Comparison of ENCODE assay signal across 14 cellular contexts in genomic region chr4:48254381-48255072, GRCh38. TPM values are rescaled to one million over a fixed set of nuclear protein-coding genes. Genes with fewer than 3 reads are reported as not detected.
DNase-seq lines count a peak whose midpoint lies in the region; ATAC-seq, FAIRE-seq and TF ChIP-seq lines count a peak whose summit lies in the region.
"Had no signal": no experiment of that assay in that cellular context is flagged by ENCODE, and none has a peak within 500 bp of the region (broad histone marks: within the 10 kb centered on the region; RNA-seq: fewer than 3 reads in every experiment).

No MANE protein-coding gene starts in this region.

- CTCF ChIA-PET in AG04449 (lab: Yijun Ruan, JAX): no interaction called here
- CTCF ChIA-PET in IMR-90 (lab: Yijun Ruan, JAX): no interaction called here

- no peak overlapping the region for H4K5ac ChIP-seq in IMR-90 (ENCODE audit: low read depth, low read length)

- H3K56ac ChIP-seq in IMR-90 (ENCODE audit: extremely low read depth, insufficient read depth, low read length): no peak overlapping the region

- H3K9me1 ChIP-seq in IMR-90 (ENCODE audit: insufficient read depth, low read length): no peaks in the 10 kb centered on the region; the same call in 1 of the 2 replicates
- no peaks in the 10 kb centered on the region for H3K9me1 ChIP-seq in keratinocyte (ENCODE audit: control insufficient read depth, extremely low read depth, insufficient read depth, low read length)

- H2AK9ac ChIP-seq in IMR-90 (replicated peaks; ENCODE audit: low read depth, low read length, poor library complexity): no peak overlapping the region

- dilution Hi-C loops in IMR-90 (cut with HindIII; ENCODE audit: low sequenced_read_pairs, unreplicated experiment) (no loop called here), keratinocyte (cut with MboI; ENCODE audit: extremely low pct_ligation_motif_present, low sequenced_read_pairs) (no loop called here)

- H3K4ac ChIP-seq in IMR-90 (ENCODE audit: low read depth, low read length): no peak overlapping the region

- TF ChIP-seq POLR2A in IMR-90 (IDR thresholded peaks at IDR 0.05; ENCODE audit: low read depth, low read length): no peak

- H3K18ac ChIP-seq in IMR-90 (ENCODE audit: low read depth, low read length): no peak overlapping the region

- in situ Hi-C loops in IMR-90 (cut with MboI; ENCODE audit: low sequenced_read_pairs): no loop called here

- no peaks in the 10 kb centered on the region for H3K79me2 ChIP-seq in keratinocyte (ENCODE audit: control insufficient read depth, insufficient read depth, low read length)

- H3K27ac ChIP-seq in IMR-90 (ENCODE audit: insufficient read depth, low read length) (no peak overlapping the region), keratinocyte (ENCODE audit: control insufficient read depth, insufficient read depth, low read length) (no peak overlapping the region)
- H3K27ac ChIP-seq: BLaER1, RWPE1, skin epidermis had no signal

- intact Hi-C loops in IMR-90 (cut with micrococcal nuclease): no loop called here

- H4K20me1 ChIP-seq in IMR-90 (ENCODE audit: insufficient read depth, low read length): no peaks in the 10 kb centered on the region
- H4K20me1 ChIP-seq in keratinocyte (ENCODE audit: control insufficient read depth, extremely low read depth, insufficient read depth, low read length): no peaks in the 10 kb centered on the region

- H3K14ac ChIP-seq in IMR-90 (replicated peaks; ENCODE audit: low read depth, low read length): 0 out of 2 replicates have a peak overlapping the region, but pooled peaks have one; percentile 73

- DNase-seq in AG04449 (ENCODE audit: low read depth, low spot score): peak; percentile 19
- peak; percentile 82 for DNase-seq in IMR-90
- peak; percentile 79 for DNase-seq in adipocyte (ENCODE audit: low read depth)
- DNase-seq in keratinocyte (ENCODE audit: low read depth, low spot score): no peak
- no peak for DNase-seq in effector CD8-positive, alpha-beta T cell (lab: John Stamatoyannopoulos, UW)
- no peak for DNase-seq in NCI-H187 (lab: John Stamatoyannopoulos, UW)
- no peak for DNase-seq in NCI-H748 treated with DMSO at 0.1 percent for 48 hours (lab: John Stamatoyannopoulos, UW)
- DNase-seq: activated CD4-positive, alpha-beta T cell treated with anti-CD3 and anti-CD28 coated beads, Interleukin-2, amount 10 ng/mL, durations not matched to agents 24 days and 14 days; mesendoderm had no signal

- H2BK20ac ChIP-seq in IMR-90 (ENCODE audit: low read depth, low read length): no peak overlapping the region

- H3K9ac ChIP-seq in IMR-90 (ENCODE audit: low read depth, low read length) (no peak overlapping the region), adipocyte (ENCODE audit: low read length) (no peak overlapping the region), keratinocyte (ENCODE audit: control insufficient read depth, extremely low read depth, insufficient read depth, low read length) (no peak overlapping the region)
- H3K9ac ChIP-seq: BLaER1 had no signal

- H3K4me1 ChIP-seq in IMR-90 (ENCODE audit: control insufficient read depth, insufficient read depth, low read length): peaks cover 2% of the 10 kb centered on the region; the same call in 1 of the 2 replicates
- peaks cover 11% of the 10 kb centered on the region for H3K4me1 ChIP-seq in adipocyte (ENCODE audit: control insufficient read depth, insufficient read depth, low read length)
- no peaks in the 10 kb centered on the region for H3K4me1 ChIP-seq in keratinocyte (ENCODE audit: control insufficient read depth, extremely low read depth, insufficient read depth, low read length)

- H3K9me3 ChIP-seq in IMR-90 (ENCODE audit: control insufficient read depth, insufficient read depth, low read length) (no peaks in the 10 kb centered on the region), adipocyte (ENCODE audit: control insufficient read depth, low read length) (no peaks in the 10 kb centered on the region), keratinocyte (ENCODE audit: control insufficient read depth, low read depth, low read length) (no peaks in the 10 kb centered on the region)

- WGBS in IMR-90 (ENCODE audit: extremely low coverage in 2 of 2, insufficient read length in 1 of 2), 2 experiments: 20% methylated on average over 1 of the region's 6 CpGs; no CpG with 5 or more reads in 1 of the 2 experiments

- POLR2A ChIA-PET in AG04449 (lab: Yijun Ruan, JAX): no interaction called here
- POLR2A ChIA-PET in IMR-90 (lab: Charles Lee; ENCODE audit: unreplicated experiment): no interaction called here

- no peak overlapping the region for H3K4me3 ChIP-seq in AG04449 (ENCODE audit: low read depth, low read length)
- no peak overlapping the region for H3K4me3 ChIP-seq in IMR-90 (ENCODE audit: insufficient read depth, low read depth, low read length)
- no peak overlapping the region for H3K4me3 ChIP-seq in adipocyte (ENCODE audit: low read length)
- H3K4me3 ChIP-seq in keratinocyte (ENCODE audit: control insufficient read depth in 2 of 3, extremely low read depth in 1 of 3, insufficient read depth in 2 of 3, low read depth in 1 of 3, low read length in 3 of 3): no peak overlapping the region
- H3K4me3 ChIP-seq: BLaER1, GM12878, skin epidermis had no signal

- no peak overlapping the region for H2BK5ac ChIP-seq in IMR-90 (ENCODE audit: low read depth, low read length, poor library complexity, severe bottlenecking)

- H3K27me3 ChIP-seq in IMR-90 (ENCODE audit: control insufficient read depth, insufficient read depth, low read length): no peaks in the 10 kb centered on the region; the same call in 1 of the 2 replicates
- H3K27me3 ChIP-seq in adipocyte (replicated peaks; ENCODE audit: control insufficient read depth, insufficient read depth, low read length): no peaks in the 10 kb centered on the region
- no peaks in the 10 kb centered on the region for H3K27me3 ChIP-seq in keratinocyte (ENCODE audit: control insufficient read depth, extremely low read depth, insufficient read depth, low read length)
- H3K27me3 ChIP-seq: BLaER1 had no signal

- TF ChIP-seq CTCF in AG04449 (IDR thresholded peaks at IDR 0.05; ENCODE audit: insufficient read depth, low read length, missing control alignments) (no peak), IMR-90 (conservative IDR thresholded peaks at IDR 0.05; ENCODE audit: low read depth, low read length) (no peak), keratinocyte (optimal IDR thresholded peaks at IDR 0.05 in 1 of 3, IDR thresholded peaks at IDR 0.05 in 1 of 3, conservative IDR thresholded peaks at IDR 0.05 in 1 of 3; ENCODE audit: extremely low read depth in 1 of 3, insufficient read depth in 2 of 3, low read length in 3 of 3) (no peak)

- H4K8ac ChIP-seq in IMR-90 (ENCODE audit: low read depth in 2 of 2, low read length in 2 of 2): no peak overlapping the region

- H2BK120ac ChIP-seq in IMR-90 (ENCODE audit: low read depth, low read length): no peak overlapping the region

- H3K23ac ChIP-seq in IMR-90 (ENCODE audit: low read depth, low read length): no peak overlapping the region

- no peaks in the 10 kb centered on the region for H3K79me1 ChIP-seq in IMR-90 (ENCODE audit: low read depth in 1 of 2, low read length in 2 of 2)

- peak; percentile 87 for ATAC-seq in IMR-90 (ENCODE audit: low read depth)
- no peak for ATAC-seq in GM18909 (IDR thresholded peaks at IDR 0.05; ENCODE audit: poor library complexity, unreplicated experiment)

- H2AFZ ChIP-seq in IMR-90 (replicated peaks; ENCODE audit: low read length, poor library complexity) (peak overlapping the region; percentile 45), keratinocyte (ENCODE audit: control insufficient read depth, low read length) (no peak overlapping the region)

- no peak overlapping the region for H2AK5ac ChIP-seq in IMR-90 (ENCODE audit: low read depth, low read length)

- TF ChIP-seq RAD21 in IMR-90 (IDR thresholded peaks at IDR 0.05; ENCODE audit: low read length): no peak

- peak; percentile 59 for FAIRE-seq in keratinocyte (lab: Jason Lieb, UNC)
- FAIRE-seq: GM12878 had no signal

- H2BK15ac ChIP-seq in IMR-90 (ENCODE audit: low read depth, low read length): no peak overlapping the region

- no peaks in the 10 kb centered on the region for H3K36me3 ChIP-seq in IMR-90 (ENCODE audit: control insufficient read depth, insufficient read depth, low read length)
- no peaks in the 10 kb centered on the region for H3K36me3 ChIP-seq in adipocyte (ENCODE audit: control insufficient read depth, insufficient read depth, low read length, severe bottlenecking)
- no peaks in the 10 kb centered on the region for H3K36me3 ChIP-seq in keratinocyte (ENCODE audit: control insufficient read depth in 2 of 2, extremely low read depth in 1 of 2, insufficient read depth in 2 of 2, low read length in 2 of 2)

- H3K4me2 ChIP-seq in IMR-90 (ENCODE audit: low read depth, low read length) (no peak overlapping the region), keratinocyte (ENCODE audit: control insufficient read depth, extremely low read depth, insufficient read depth, low read depth, low read length) (no peak overlapping the region)
- H3K4me2 ChIP-seq: BLaER1 had no signal

- no peak overlapping the region for H4K91ac ChIP-seq in IMR-90 (ENCODE audit: insufficient read depth, low read depth, low read length)

- no TSS peak for BruUV-seq in IMR-90 (replicated peaks; lab: Mats Ljungman, UMichigan)

TF ChIP-seq in IMR-90, 13 proteins besides CTCF, POLR2A, EP300 and RAD21 (continues in another document):
- TF ChIP-seq MAFK (IDR thresholded peaks at IDR 0.05; ENCODE audit: low read depth, low read length) (no peak), CHD1 (IDR thresholded peaks at IDR 0.05; ENCODE audit: low read depth, low read length) (no peak), CEBPB (IDR thresholded peaks at IDR 0.05; ENCODE audit: low read depth, low read length) (no peak), USF2 (IDR thresholded peaks at IDR 0.05; ENCODE audit: low read depth, low read length) (no peak)

RNA-seq across cellular contexts. Expression of gene TEC, which starts 15.1 kb away (rescaled TPM):
- total RNA-seq in IMR-90 (2012; rRNA removed): 0.54 and 1.1 TPM in 2 replicates
- polyA plus RNA-seq in IMR-90 (2012; rRNA removed) (0.16 and 0.39 TPM in 2 replicates), keratinocyte (0.20 to 0.39 TPM (median 0.26 TPM) in 3 replicates)
- polyA plus RNA-seq in IMR-90 (2012; cell fraction: cytosol; rRNA removed): 0.03 and 0.04 TPM in 2 replicates
- 0.10 and 0.65 TPM in 2 replicates for polyA plus RNA-seq in IMR-90 (2012; cell fraction: nucleus; rRNA removed; ENCODE audit: low replicate concordance)
- polyA plus RNA-seq in keratinocyte (2011; ENCODE audit: low read depth): 3.4 TPM
- polyA plus RNA-seq in keratinocyte (2011; cell fraction: cytosol; rRNA removed): 0.27 and 0.30 TPM in 2 replicates
- 0.61 and 0.89 TPM in 2 replicates for polyA plus RNA-seq in keratinocyte (2011; cell fraction: nucleus; rRNA removed)
- 0.25 and 2.6 TPM in 2 replicates for polyA plus RNA-seq in keratinocyte (2012; ENCODE audit: low replicate concordance)
- polyA minus RNA-seq in keratinocyte: 0.82 to 1.6 TPM in 2 of 3 replicates, not detected in the other
- polyA minus RNA-seq in keratinocyte (2011; cell fraction: cytosol; rRNA and poly(A)+ RNA removed): not detected
- 0.53 and 2.8 TPM in 2 replicates for polyA minus RNA-seq in keratinocyte (2011; cell fraction: nucleus; rRNA and poly(A)+ RNA removed)

Comparison
In these comparisons a context has a peak if more than half of its experiments do, and no peak if none do; other contexts are left out.
1. DNase-seq: peak in AG04449 (single experiment), IMR-90 (single experiment) and adipocyte (single experiment); none in keratinocyte (single experiment), effector CD8-positive, alpha-beta T cell (single experiment), NCI-H187 (0 of 2) and NCI-H748 treated with DMSO at 0.1 percent for 48 hours (single experiment).